Comparison of ENCODE assay signal across 12 cellular contexts in genomic region chrX:37380920-37381319, GRCh38. TPM values are rescaled to one million over a fixed set of nuclear protein-coding genes. Genes with fewer than 3 reads are reported as not detected.
A peak's percentile ranks its signal among the peaks of the same experiment; 100 is the strongest.
DNase-seq lines count a peak whose midpoint lies in the region; ATAC-seq, FAIRE-seq and TF ChIP-seq lines count a peak whose summit lies in the region.
"Had no signal": no experiment of that assay in that cellular context is flagged by ENCODE, and none has a peak within 500 bp of the region (broad histone marks: within the 10 kb centered on the region; RNA-seq: fewer than 3 reads in every experiment).

No MANE protein-coding gene starts in this region.

- no peak for TF ChIP-seq POLR2A in Peyer's patch (IDR thresholded peaks at IDR 0.05)

- no peaks in the 10 kb centered on the region for H3K9me3 ChIP-seq in pancreas
- H3K9me3 ChIP-seq in Peyer's patch = no peaks in the 10 kb centered on the region
- H3K9me3 ChIP-seq: upper lobe of left lung had no signal

- DNase-seq in DMS53 (lab: John Stamatoyannopoulos, UW) (peak; percentile 83), RCC 7860 (ENCODE audit: low spot score) (peak; percentile 52), pancreas (peak in 3 of 6 donors; percentile 18 to 28 (median 22)), C1 segment of cervical spinal cord (lab: John Stamatoyannopoulos, UW) (no peak), Peyer's patch (no peak)
- DNase-seq in activated CD4-positive, alpha-beta T cell treated with anti-CD3 and anti-CD28 coated beads for 48 hours = no peak
- DNase-seq: hypothalamus, NCI-H1417, upper lobe of left lung had no signal

- WGBS in pancreas, 2 donors = 19 to 51% methylated on average over 1 of the region's 1 CpG

- FAIRE-seq in RCC 7860 (lab: Jason Lieb, UNC) = peak; percentile 95
- FAIRE-seq in pancreas (lab: Jason Lieb, UNC) = peak; percentile 97
- FAIRE-seq: GM18507 had no signal

- H3K27ac ChIP-seq in pancreas (peak overlapping the region in 1 of 4 donors; percentile 5), Peyer's patch (peak overlapping the region in 1 of 4 donors; percentile 12)
- H3K27ac ChIP-seq: upper lobe of left lung had no signal

- H3K4me1 ChIP-seq in pancreas = peaks cover 0 to 14% (median 0%) of the 10 kb centered on the region in 3 donors
- peaks cover 0 to 2% (median 0%) of the 10 kb centered on the region in 4 donors for H3K4me1 ChIP-seq in Peyer's patch

- H3K36me3 ChIP-seq in pancreas (no peaks in the 10 kb centered on the region), Peyer's patch (no peaks in the 10 kb centered on the region)
- H3K36me3 ChIP-seq: upper lobe of left lung had no signal

- no peak for TF ChIP-seq CTCF in pancreas (IDR thresholded peaks at IDR 0.05)
- no peak for TF ChIP-seq CTCF in Peyer's patch (IDR thresholded peaks at IDR 0.05)

- H3K27me3 ChIP-seq in pancreas (peaks cover 0 to 10% (median 0%) of the 10 kb centered on the region in 4 donors), Peyer's patch (no peaks in the 10 kb centered on the region)
- H3K27me3 ChIP-seq: upper lobe of left lung had no signal

- H3K4me3 ChIP-seq in pancreas = no peak overlapping the region
- H3K4me3 ChIP-seq in Peyer's patch = no peak overlapping the region
- H3K4me3 ChIP-seq: upper lobe of left lung had no signal

- ATAC-seq in esophagus mucosa (peak; percentile 49), pancreas (peak; percentile 91 to 98 (median 96)), HG03025 (IDR thresholded peaks at IDR 0.05; ENCODE audit: low FRiP score, unreplicated experiment) (no peak)

- intact Hi-C loops in pancreas (cut with DNase I) = no loop called here

RNA-seq across cellular contexts. Expression of gene PRRG1, which starts 31.8 kb away (rescaled TPM):
- total RNA-seq in esophagus mucosa (6.9 TPM), pancreas (1 to 10 TPM; 1.6 to 3.2 (median 2.0) TPM), Peyer's patch (10 to 100 TPM in 2 of 4 donors, 1 to 10 TPM in 2; 2.5 to 12.6 (median 9.8) TPM)
- under 1 TPM; 0.75 to 0.84 TPM for polyA plus RNA-seq in pancreas

Comparison
In these comparisons a context has a peak if more than half of its experiments do, and no peak if none do; other contexts are left out.
1. DNase-seq: peak in DMS53 (single experiment) and RCC 7860 (single experiment); none in activated CD4-positive, alpha-beta T cell treated with anti-CD3 and anti-CD28 coated beads for 48 hours (single experiment), C1 segment of cervical spinal cord (0 of 14) and Peyer's patch (0 of 3).